13 cellular contexts compared by ENCODE assay signal in the genomic region with DNA sequence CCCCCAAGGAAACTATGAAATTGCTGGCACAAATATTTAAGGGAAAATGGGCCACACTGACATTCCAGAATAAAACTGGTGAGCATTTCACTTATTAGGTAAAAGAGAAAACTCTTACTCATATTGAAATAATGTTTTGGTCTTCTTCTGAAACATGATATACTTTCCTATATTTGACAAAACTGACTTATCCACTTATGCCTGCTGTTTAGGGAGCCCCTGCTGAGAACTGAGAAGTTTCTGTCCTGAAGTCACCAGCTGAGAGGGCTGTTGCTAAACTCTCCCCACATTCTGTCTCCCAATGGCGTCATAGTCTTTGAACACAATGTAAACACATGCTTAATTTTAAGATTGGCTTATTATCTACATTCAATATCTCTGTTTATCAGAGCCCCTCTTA. TPM values are rescaled to one million over a fixed set of nuclear protein-coding genes. Genes with fewer than 3 reads are reported as not detected.
DNase-seq lines count a peak whose midpoint lies in the region; ATAC-seq and TF ChIP-seq lines count a peak whose summit lies in the region.
"Had no signal": no experiment of that assay in that cellular context is flagged by ENCODE, and none has a peak within 500 bp of the region (broad histone marks: within the 10 kb centered on the region; RNA-seq: fewer than 3 reads in every experiment).

No MANE protein-coding gene starts in this region.

- H3K9me3 Mint-ChIP-seq in dendritic cell treated with granulocyte-macrophage colony-stimulating factor and Interleukin-4, amounts not matched to agents 40 ng/mL and 50 ng/mL, for 4 days = peaks cover 8% of the 10 kb centered on the region
- peaks cover 0 to 15% (median 3%) of the 10 kb centered on the region in 9 donors for H3K9me3 Mint-ChIP-seq in naive thymus-derived CD8-positive, alpha-beta T cell

- peaks cover 13% of the 10 kb centered on the region for H3K4me1 Mint-ChIP-seq in dendritic cell treated with granulocyte-macrophage colony-stimulating factor and Interleukin-4, amounts not matched to agents 40 ng/mL and 50 ng/mL, for 4 days (ENCODE audit: low read depth)
- H3K4me1 Mint-ChIP-seq in naive thymus-derived CD8-positive, alpha-beta T cell = peaks cover 0 to 7% (median 2%) of the 10 kb centered on the region in 4 donors

- no peak overlapping the region for H3K4me3 Mint-ChIP-seq in dendritic cell treated with granulocyte-macrophage colony-stimulating factor and Interleukin-4, amounts not matched to agents 40 ng/mL and 50 ng/mL, for 4 days
- no peak overlapping the region for H3K4me3 Mint-ChIP-seq in naive thymus-derived CD8-positive, alpha-beta T cell

- H3K36me3 Mint-ChIP-seq in dendritic cell treated with granulocyte-macrophage colony-stimulating factor and Interleukin-4, amounts not matched to agents 40 ng/mL and 50 ng/mL, for 4 days (ENCODE audit: low read depth) = no peaks in the 10 kb centered on the region
- H3K36me3 Mint-ChIP-seq in naive thymus-derived CD8-positive, alpha-beta T cell = no peaks in the 10 kb centered on the region

- H3K4me1 ChIP-seq in right atrium auricular region (peaks cover 0 to 16% of the 10 kb centered on the region in 2 donors), transverse colon (peaks cover 0 to 3% (median 0%) of the 10 kb centered on the region in 4 donors)

- TF ChIP-seq EP300 in transverse colon (IDR thresholded peaks at IDR 0.05; ENCODE audit: low read depth) = no peak

- intact Hi-C loops in left ventricle myocardium superior (cut with micrococcal nuclease) = loop anchor here (5.0 to 10.0 kb wide), 2 partner anchors 75 to 1332 kb away; no protein-coding TSS in a partner anchor
- intact Hi-C loops in dendritic cell treated with granulocyte-macrophage colony-stimulating factor and Interleukin-4, amounts not matched to agents 40 ng/mL and 50 ng/mL, for 4 days (cut with micrococcal nuclease) = loop anchor here (2.0 to 5.0 kb wide), 3 partner anchors 93 to 1327 kb away; no protein-coding TSS in a partner anchor
- intact Hi-C loops in transverse colon (cut with DNase I; ENCODE audit: low total_unique reads) = no loop called here

- POLR2A ChIA-PET in naive thymus-derived CD8-positive, alpha-beta T cell (lab: Charles Lee) = no interaction called here

- no peaks in the 10 kb centered on the region for H3K9me3 ChIP-seq in right atrium auricular region
- no peaks in the 10 kb centered on the region for H3K9me3 ChIP-seq in transverse colon
- H3K9me3 ChIP-seq: ascending aorta, BE2C, vagina had no signal

- H3K4me3 ChIP-seq in right atrium auricular region (no peak overlapping the region), transverse colon (no peak overlapping the region)
- H3K4me3 ChIP-seq: vagina had no signal

- H3K27me3 Mint-ChIP-seq in dendritic cell treated with granulocyte-macrophage colony-stimulating factor and Interleukin-4, amounts not matched to agents 40 ng/mL and 50 ng/mL, for 4 days = peaks cover 12% of the 10 kb centered on the region
- H3K27me3 Mint-ChIP-seq in naive thymus-derived CD8-positive, alpha-beta T cell = peaks cover 16 to 49% (median 21%) of the 10 kb centered on the region in 5 donors

- DNase-seq in left ventricle myocardium superior = no peak
- DNase-seq in right atrium auricular region (ENCODE audit: low spot score) = no peak
- DNase-seq in NCI-H524 (lab: John Stamatoyannopoulos, UW) = peak; percentile 86 to 95
- no peak for DNase-seq in germinal center (ENCODE audit: low spot score)
- no peak for DNase-seq in transverse colon
- DNase-seq in NCI-H2029 (lab: John Stamatoyannopoulos, UW) = no peak
- no peak for DNase-seq in naive thymus-derived CD8-positive, alpha-beta T cell
- DNase-seq: BE2C, SHP77 treated with DMSO at 0.1 percent for 48 hours had no signal

- TF ChIP-seq CTCF in right atrium auricular region (IDR thresholded peaks at IDR 0.05) (no peak), transverse colon (IDR thresholded peaks at IDR 0.05) (no peak)

- in situ Hi-C loops in transverse colon (cut with MboI; ENCODE audit: low pct_ligation_motif_present in 1 of 4, low pct_unique_long_range_greater_than_20kb in 1 of 4, low sequenced_read_pairs in 3 of 4) = loop anchor here in 1 of 4 donors (25.0 kb wide), 1 partner anchor 1347 kb away; no protein-coding TSS in a partner anchor

- H3K27ac Mint-ChIP-seq in dendritic cell treated with granulocyte-macrophage colony-stimulating factor and Interleukin-4, amounts not matched to agents 40 ng/mL and 50 ng/mL, for 4 days = peak overlapping the region; percentile 24
- H3K27ac Mint-ChIP-seq in naive thymus-derived CD8-positive, alpha-beta T cell = no peak overlapping the region

- H3K27ac ChIP-seq in right atrium auricular region (peak overlapping the region in 1 of 2 donors; percentile 5), transverse colon (no peak overlapping the region)
- H3K27ac ChIP-seq: ascending aorta, vagina had no signal

- no peak for TF ChIP-seq POLR2A in transverse colon (IDR thresholded peaks at IDR 0.05)

- 42% methylated on average over 1 of the region's 1 CpG for WGBS in transverse colon (ENCODE audit: low coverage in 1 of 2), 2 donors

- no peaks in the 10 kb centered on the region for H3K27me3 ChIP-seq in right atrium auricular region
- no peaks in the 10 kb centered on the region for H3K27me3 ChIP-seq in transverse colon
- H3K27me3 ChIP-seq: ascending aorta, BE2C, vagina had no signal

- peak; percentile 48 for ATAC-seq in left ventricle myocardium superior
- no peak for ATAC-seq in naive thymus-derived CD8-positive, alpha-beta T cell
- ATAC-seq: esophagus mucosa had no signal

- H3K36me3 ChIP-seq in right atrium auricular region (no peaks in the 10 kb centered on the region), transverse colon (no peaks in the 10 kb centered on the region)
- H3K36me3 ChIP-seq: ascending aorta, BE2C, vagina had no signal

RNA-seq across cellular contexts. Expression of a gene that starts 46.8 kb away (rescaled TPM):
- total RNA-seq in left ventricle myocardium superior (1.2 TPM), right atrium auricular region (not detected), transverse colon (not detected)
- total RNA-seq in naive thymus-derived CD8-positive, alpha-beta T cell = under 1 TPM; 0.47 TPM
- not detected for polyA plus RNA-seq in naive thymus-derived CD8-positive, alpha-beta T cell
- total RNA-seq: ascending aorta, esophagus mucosa, vagina had no signal

Comparison
In these comparisons a context has a peak if more than half of its experiments do, and no peak if none do; other contexts are left out.
1. DNase-seq: peak in NCI-H524 (2 of 2); none in left ventricle myocardium superior (single experiment), right atrium auricular region (single experiment), germinal center (single experiment), transverse colon (single experiment), NCI-H2029 (single experiment) and naive thymus-derived CD8-positive, alpha-beta T cell (0 of 10).